In the genomic region with DNA sequence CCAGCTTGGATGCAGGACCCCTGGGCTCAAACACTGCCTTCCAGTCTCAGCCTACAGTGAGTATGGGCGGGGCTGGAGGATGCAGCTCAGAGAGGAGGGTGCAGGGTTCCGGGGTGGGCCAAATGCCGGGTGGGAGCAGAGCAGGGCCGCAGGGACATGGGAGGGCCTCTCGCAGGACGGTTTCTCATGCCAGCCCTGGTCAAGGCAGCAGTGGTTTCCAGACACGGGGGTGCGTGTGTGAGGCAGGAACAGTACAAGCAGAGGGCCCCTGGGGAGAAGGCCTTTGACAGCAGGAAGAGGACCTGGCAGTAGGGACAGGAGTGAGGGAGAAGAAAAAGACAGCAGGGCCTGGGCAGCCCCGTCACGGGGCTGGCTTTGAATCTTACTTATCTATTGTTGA, we compare ENCODE assay signal across 19 cellular contexts. TPM values are rescaled to one million over a fixed set of nuclear protein-coding genes. Genes with fewer than 3 reads are reported as not detected.
DNase-seq lines count a peak whose midpoint lies in the region; ATAC-seq and TF ChIP-seq lines count a peak whose summit lies in the region.
"Had no signal": no experiment of that assay in that cellular context is flagged by ENCODE, and none has a peak within 500 bp of the region (broad histone marks: within the 10 kb centered on the region; RNA-seq: fewer than 3 reads in every experiment).

No MANE protein-coding gene starts in this region.

- peak overlapping the region; percentile 38 for H3K14ac ChIP-seq in neuronal stem cell (ENCODE audit: low read length)

- no peak overlapping the region for H3K27ac ChIP-seq in BLaER1 treated with 17β-estradiol and CSF1 and Interleukin-3, amounts not matched to agents 10 nM and 100 nM
- H3K27ac ChIP-seq in neuronal stem cell (replicated peaks; ENCODE audit: low read length), result no peak overlapping the region
- H3K27ac ChIP-seq: SJCRH30 had no signal

- no peak for ATAC-seq in HG03520 (IDR thresholded peaks at IDR 0.05; ENCODE audit: unreplicated experiment)

- peaks cover 0 to 42% (median 13%) of the 10 kb centered on the region in 11 experiments; a peak in 11 of 22 replicates for H3K36me3 ChIP-seq in BLaER1 treated with 17β-estradiol and CSF1 and Interleukin-3, amounts not matched to agents 10 nM and 100 nM
- peaks cover 16% of the 10 kb centered on the region for H3K36me3 ChIP-seq in NT2/D1 (ENCODE audit: insufficient read depth, insufficient read length, low read length)
- peaks cover 4 to 7% of the 10 kb centered on the region in 2 donors for H3K36me3 ChIP-seq in neuronal stem cell (replicated peaks in 1 of 2; ENCODE audit: control insufficient read depth in 2 of 2, insufficient read depth in 2 of 2, low read length in 2 of 2)
- H3K36me3 ChIP-seq: MG63, SJCRH30 had no signal

- peak overlapping the region; percentile 48 for H4K8ac ChIP-seq in neuronal stem cell (ENCODE audit: low read depth, low read length)

- H3K9me3 ChIP-seq in BLaER1 treated with 17β-estradiol and CSF1 and Interleukin-3, amounts not matched to agents 10 nM and 100 nM (replicated peaks in 1 of 11), result no peaks in the 10 kb centered on the region
- no peaks in the 10 kb centered on the region for H3K9me3 ChIP-seq in NT2/D1 (ENCODE audit: insufficient read depth, low read length)
- H3K9me3 ChIP-seq in neuronal stem cell (replicated peaks in 1 of 2; ENCODE audit: control insufficient read depth in 2 of 2, insufficient read depth in 1 of 2, low read depth in 1 of 2, low read length in 2 of 2), result peaks cover 4 to 5% of the 10 kb centered on the region in 2 donors
- H3K9me3 ChIP-seq: MG63, SJCRH30 had no signal

- peak overlapping the region in 5 of 11 experiments; percentile 24 to 43 (median 33); a peak in 4 of 22 replicates for H3K9ac ChIP-seq in BLaER1 treated with 17β-estradiol and CSF1 and Interleukin-3, amounts not matched to agents 10 nM and 100 nM
- H3K9ac ChIP-seq in NT2/D1 (ENCODE audit: insufficient read length, low read depth), result peak overlapping the region; percentile 13
- no peak overlapping the region for H3K9ac ChIP-seq in neuronal stem cell (ENCODE audit: low read depth, low read length, poor library complexity)

- peak overlapping the region; percentile 63 for H2AK5ac ChIP-seq in neuronal stem cell (ENCODE audit: low read depth, low read length)

- H3K23ac ChIP-seq in neuronal stem cell (ENCODE audit: low read depth, low read length, poor library complexity), result peak overlapping the region; percentile 55

- WGBS in neuronal stem cell (ENCODE audit: extremely low coverage in 2 of 2, insufficient read length in 2 of 2, insufficient replicate concordance in 1 of 2), 2 donors, result no CpG with 5 or more reads among the region's 10 CpGs

- H3K27me3 ChIP-seq in BLaER1 treated with 17β-estradiol and CSF1 and Interleukin-3, amounts not matched to agents 10 nM and 100 nM, result no peaks in the 10 kb centered on the region
- H3K27me3 ChIP-seq in NT2/D1 (ENCODE audit: insufficient read depth, insufficient read length), result no peaks in the 10 kb centered on the region
- H3K27me3 ChIP-seq in neuronal stem cell (ENCODE audit: control insufficient read depth in 3 of 3, insufficient read depth in 3 of 3, low read depth in 1 of 3, low read length in 3 of 3), result no peaks in the 10 kb centered on the region
- H3K27me3 ChIP-seq: MG63, SJCRH30 had no signal

- no peak overlapping the region for H2BK5ac ChIP-seq in neuronal stem cell (ENCODE audit: low read length)

- peaks cover 24% of the 10 kb centered on the region for H3K79me1 ChIP-seq in neuronal stem cell (ENCODE audit: low read depth, low read length)

- DNase-seq in NT2/D1 (ENCODE audit: low read depth, low spot score), result no peak
- DNase-seq in fibroblast of the aortic adventitia (ENCODE audit: low read depth), result peak; percentile 10
- no peak for DNase-seq in neuronal stem cell (ENCODE audit: low spot score)
- no peak for DNase-seq in NCI-H2227 treated with DMSO at 0.1 percent for 48 hours (lab: John Stamatoyannopoulos, UW)
- no peak for DNase-seq in NCI-H1930 (lab: John Stamatoyannopoulos, UW)
- DNase-seq: ACHN; AML-193; CD4-positive, alpha-beta memory T cell; DMS79; MG63; NCI-H1092 treated with DMSO at 0.1 percent for 48 hours; NCI-H1694; NCI-H2107; NCI-H69; NK-92 treated with Interleukin-12 subunit alpha and Interleukin-12 subunit beta, amount 100 ng/mL, for 24 hours; RPMI8226; SJCRH30 had no signal

- H2BK120ac ChIP-seq in neuronal stem cell (ENCODE audit: low read depth, low read length), result no peak overlapping the region

- H3K18ac ChIP-seq in neuronal stem cell (ENCODE audit: low read length), result peak overlapping the region; percentile 28

- no peak overlapping the region for H2BK12ac ChIP-seq in neuronal stem cell (ENCODE audit: low read length)

- no peak overlapping the region for H2BK15ac ChIP-seq in neuronal stem cell (ENCODE audit: low read length)

- H3K4me2 ChIP-seq in BLaER1 treated with 17β-estradiol and CSF1 and Interleukin-3, amounts not matched to agents 10 nM and 100 nM, result peak overlapping the region; percentile 51 to 74 (median 70)
- peak overlapping the region; percentile 11 for H3K4me2 ChIP-seq in neuronal stem cell (ENCODE audit: insufficient read depth, low read length, poor library complexity, severe bottlenecking)

- H3K4me3 ChIP-seq in BLaER1 treated with 17β-estradiol and CSF1 and Interleukin-3, amounts not matched to agents 10 nM and 100 nM, result no peak overlapping the region
- no peak overlapping the region for H3K4me3 ChIP-seq in NT2/D1 (ENCODE audit: insufficient read length, low read depth)
- H3K4me3 ChIP-seq in fibroblast of the aortic adventitia (ENCODE audit: low read depth, low read length), result no peak overlapping the region
- peak overlapping the region in 1 of 2 donors; percentile 15 for H3K4me3 ChIP-seq in neuronal stem cell (ENCODE audit: low read length in 2 of 2)
- H3K4me3 ChIP-seq: MG63, SJCRH30 had no signal

- H4K91ac ChIP-seq in neuronal stem cell (ENCODE audit: low read depth, low read length, poor library complexity), result no peak overlapping the region

- no peak for TF ChIP-seq CTCF in fibroblast of the aortic adventitia (IDR thresholded peaks at IDR 0.05; ENCODE audit: insufficient read depth, low read length)

- peaks cover 42 to 79% (median 72%) of the 10 kb centered on the region in 10 experiments for H3K4me1 ChIP-seq in BLaER1 treated with 17β-estradiol and CSF1 and Interleukin-3, amounts not matched to agents 10 nM and 100 nM
- H3K4me1 ChIP-seq in NT2/D1 (ENCODE audit: insufficient read depth, insufficient read length) (peaks cover 5% of the 10 kb centered on the region), neuronal stem cell (ENCODE audit: control insufficient read depth in 2 of 2, insufficient read depth in 1 of 2, low read depth in 1 of 2, low read length in 2 of 2) (peaks cover 0 to 6% of the 10 kb centered on the region in 2 donors)

- H2AFZ ChIP-seq in neuronal stem cell (ENCODE audit: low read length), result no peak overlapping the region

- peaks cover 81 to 100% (median 98%) of the 10 kb centered on the region in 11 experiments for H4K20me1 ChIP-seq in BLaER1 treated with 17β-estradiol and CSF1 and Interleukin-3, amounts not matched to agents 10 nM and 100 nM

- no peak overlapping the region for H3K4ac ChIP-seq in neuronal stem cell (ENCODE audit: low read length)

RNA-seq across cellular contexts. Expression of gene CRTC1, which starts 34.1 kb away (rescaled TPM):
- total RNA-seq in fibroblast of the aortic adventitia (ENCODE audit: low replicate concordance), result 1.1 and 2.4 TPM in 2 replicates
- 17.4 TPM for polyA plus RNA-seq in neuronal stem cell (2013, experiment 1 of 2)
- polyA plus RNA-seq in neuronal stem cell (2013, experiment 2 of 2), result 17.8 TPM
